ENCODE assay signal across 30 cellular contexts in genomic region chr11:93494341-93494740, GRCh38. TPM values are rescaled to one million over a fixed set of nuclear protein-coding genes. Genes with fewer than 3 reads are reported as not detected.
DNase-seq lines count a peak whose midpoint lies in the region; ATAC-seq, FAIRE-seq and TF ChIP-seq lines count a peak whose summit lies in the region.
"Had no signal": no experiment of that assay in that cellular context is flagged by ENCODE, and none has a peak within 500 bp of the region (broad histone marks: within the 10 kb centered on the region; RNA-seq: fewer than 3 reads in every experiment).

No MANE protein-coding gene starts in this region.

- H3K4me1 ChIP-seq in PC-3 (ENCODE audit: insufficient read depth, low read length): peaks cover 22% of the 10 kb centered on the region
- H3K4me1 ChIP-seq in SJCRH30: no peaks in the 10 kb centered on the region
- H3K4me1 ChIP-seq: adrenal gland had no signal

- H3K9ac ChIP-seq in PC-3 (ENCODE audit: low read length): no peak overlapping the region
- H3K9ac ChIP-seq: SK-N-SH had no signal

- ATAC-seq in GM18861 (IDR thresholded peaks at IDR 0.05; ENCODE audit: unreplicated experiment) (no peak), PC-3 (no peak), HG03520 (IDR thresholded peaks at IDR 0.05; ENCODE audit: unreplicated experiment) (no peak)
- ATAC-seq: left lung; naive thymus-derived CD4-positive, alpha-beta T cell; right cardiac atrium; stimulated activated memory B cell treated with anti-CD40 and anti-IgM and Interleukin-4, amounts not matched to agents 10 μg/mL and 1 μg/mL and 100 μg/mL, for 72 hours had no signal

- DNase-seq in AG09309 (ENCODE audit: low read depth) (peak; percentile 73), RCC 7860 (ENCODE audit: low spot score) (peak; percentile 79), fibroblast of gingiva (ENCODE audit: low read depth) (peak; percentile 14), non-pigmented ciliary epithelial cell (ENCODE audit: low read depth) (peak; percentile 59), PC-3 (no peak), SJCRH30 (no peak)
- DNase-seq: ACHN; activated CD4-positive, alpha-beta T cell treated with anti-CD3 and anti-CD28 coated beads, Interleukin-2, amount 10 ng/mL, durations not matched to agents 7 days and 5 days; activated naive CD4-positive, alpha-beta T cell; activated T-cell treated with anti-CD3 and anti-CD28 coated beads, Interleukin-2, amount 50 U/mL, for 48 hours; adrenal gland; C1 segment of cervical spinal cord; Calu3; head of caudate nucleus; HFFc6; left lung; naive thymus-derived CD4-positive, alpha-beta T cell; NCI-H1694 treated with DMSO at 0.1 percent for 48 hours; NCI-H2171 treated with DMSO at 0.1 percent for 48 hours; NCI-H526 treated with DMSO at 0.1 percent for 48 hours; ovary; right cardiac atrium; SK-N-SH; stimulated activated CD4-positive, alpha-beta T cell treated with anti-CD3 and anti-CD28 coated beads, Interleukin-4, amount 100 ng/mL, for 1 hour had no signal

- H3K79me2 ChIP-seq in PC-3 (ENCODE audit: low read length): no peaks in the 10 kb centered on the region

- POLR2A ChIA-PET in PC-3 (lab: Charles Lee; ENCODE audit: unreplicated experiment): no interaction called here

- H3K27me3 ChIP-seq in PC-3 (ENCODE audit: low read length) (no peaks in the 10 kb centered on the region), SJCRH30 (no peaks in the 10 kb centered on the region)
- H3K27me3 ChIP-seq: adrenal gland, left lung, ovary, suprapubic skin, vagina had no signal

- H2AFZ ChIP-seq in PC-3 (ENCODE audit: low read length): no peak overlapping the region

- FAIRE-seq in RCC 7860 (lab: Jason Lieb, UNC): peak; percentile 48

- intact Hi-C loops in PC-3 (cut with micrococcal nuclease): no loop called here

- H3K4me2 ChIP-seq in PC-3 (ENCODE audit: low read length): no peak overlapping the region
- H3K4me2 ChIP-seq: SK-N-SH had no signal

- H3K9me3 ChIP-seq in PC-3 (ENCODE audit: low read length) (no peaks in the 10 kb centered on the region), SJCRH30 (replicated peaks) (no peaks in the 10 kb centered on the region)
- H3K9me3 ChIP-seq: adrenal gland, left lung, ovary, SK-N-SH, suprapubic skin, vagina had no signal

- CTCF ChIA-PET in PC-3 (lab: Charles Lee): no interaction called here

- H3K9me2 ChIP-seq in PC-3 (replicated peaks; ENCODE audit: low read length): no peaks in the 10 kb centered on the region
- H3K9me2 ChIP-seq: SK-N-SH had no signal

- TF ChIP-seq CTCF in AG09309 (IDR thresholded peaks at IDR 0.05; ENCODE audit: control insufficient read depth, insufficient read depth, low read depth, low read length, missing control alignments) (no peak), PC-3 (conservative IDR thresholded peaks at IDR 0.05; ENCODE audit: low read depth, low read length) (no peak)

- H3F3A ChIP-seq in PC-3 (ENCODE audit: low read length, unreplicated experiment): no peaks in the 10 kb centered on the region

- H3K27ac ChIP-seq in PC-3 (ENCODE audit: low read length): no peak overlapping the region
- no peak overlapping the region for H3K27ac ChIP-seq in SJCRH30
- H3K27ac ChIP-seq: adrenal gland, left lung, ovary, RWPE1, suprapubic skin, vagina had no signal

- H4K20me1 ChIP-seq in PC-3 (ENCODE audit: low read length): no peaks in the 10 kb centered on the region

- no TSS peak for BruUV-seq in PC-3 (replicated peaks; lab: Mats Ljungman, UMichigan)

- H3K36me3 ChIP-seq in PC-3 (ENCODE audit: low read depth, low read length): no peaks in the 10 kb centered on the region
- no peaks in the 10 kb centered on the region for H3K36me3 ChIP-seq in SJCRH30
- H3K36me3 ChIP-seq: adrenal gland, ovary, vagina had no signal

- H3K4me3 ChIP-seq in AG09309 (ENCODE audit: control insufficient read depth, low read depth, low read length): no peak overlapping the region
- H3K4me3 ChIP-seq in PC-3 (ENCODE audit: low read length): no peak overlapping the region
- H3K4me3 ChIP-seq in SJCRH30: no peak overlapping the region
- H3K4me3 ChIP-seq: adrenal gland, left lung, ovary, suprapubic skin, vagina had no signal

RNA-seq across cellular contexts. Expression of gene SMCO4, which starts 48.9 kb away (rescaled TPM):
- 23.0 and 34.2 TPM in 2 replicates for total RNA-seq in PC-3 (2014; rRNA removed)
- 4.0 and 4.9 TPM in 2 replicates for total RNA-seq in SJCRH30 (2014; rRNA removed; shearing (Covaris generic))

Comparison
In these comparisons a context has a peak if more than half of its experiments do, and no peak if none do; other contexts are left out.
1. DNase-seq: peak in AG09309 (single experiment), RCC 7860 (single experiment), fibroblast of gingiva (single experiment) and non-pigmented ciliary epithelial cell (single experiment); none in PC-3 (single experiment) and SJCRH30 (0 of 2).